21 cellular contexts compared by ENCODE assay signal in the genomic region with DNA sequence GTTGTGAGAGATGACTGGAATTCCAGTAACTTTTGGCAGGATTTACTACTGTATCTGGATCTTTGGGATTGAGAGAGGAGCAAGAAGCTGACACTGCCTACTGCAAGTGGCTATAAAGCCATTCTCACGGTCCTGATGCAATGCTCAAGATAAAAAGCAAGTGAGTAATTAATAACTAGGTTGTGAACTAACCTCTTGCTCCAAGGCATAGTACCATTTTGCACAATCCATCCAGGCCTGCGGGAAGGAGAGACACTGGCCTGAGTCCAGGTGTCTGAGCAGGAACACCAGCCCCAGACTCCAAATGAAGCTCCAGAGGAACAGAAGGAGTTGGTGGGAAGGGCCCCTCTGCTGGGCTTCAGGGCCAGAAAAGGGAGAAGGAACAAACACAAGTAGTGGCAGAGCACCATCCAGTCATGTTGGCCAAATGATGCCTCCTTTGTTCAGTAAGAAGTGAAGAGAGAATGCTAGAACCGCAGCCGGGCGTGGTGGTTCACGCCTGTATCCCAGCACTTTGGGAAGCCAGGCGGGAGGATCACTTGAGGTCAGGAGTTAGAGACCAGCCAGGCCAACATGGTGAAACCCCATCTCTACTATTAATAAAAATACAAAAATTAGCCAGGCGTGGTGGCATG.
"Had no signal": no experiment of that assay in that cellular context is flagged by ENCODE, and none has a peak within 500 bp of the region (broad histone marks: within the 10 kb centered on the region; RNA-seq: fewer than 3 reads in every experiment).

No MANE protein-coding gene starts in this region.

- DNase-seq: activated CD8-positive, alpha-beta memory T cell treated with anti-CD3 and anti-CD28 coated beads for 24 hours; activated CD8-positive, alpha-beta memory T cell treated with anti-CD3 and anti-CD28 coated beads, Interleukin-2, amount 50 U/mL, for 48 hours; activated gamma-delta T cell; activated T-cell treated with anti-CD3 and anti-CD28 coated beads, Interleukin-2, amount 50 U/mL, for 72 hours; adrenal gland; foreskin melanocyte; glutamatergic neuron; hippocampal formation; islet precursor cell; retina; stimulated activated naive CD8-positive, alpha-beta T cell treated with anti-CD3 and anti-CD28 coated beads, Interleukin-15, Interleukin-2, amounts not matched to agents 100 U/mL and 50 U/mL, for 24 hours; substantia nigra; T1000; uterus had no signal

- H3K4me3 Mint-ChIP-seq: activated naive CD4-positive, alpha-beta T cell treated with anti-CD3 and anti-CD28 coated beads, Interleukin-2, amount 50 U/mL, for 24 hours; activated T-cell treated with anti-CD3 and anti-CD28 coated beads, Interleukin-2, amount 50 U/mL, for 72 hours; dendritic cell treated with granulocyte-macrophage colony-stimulating factor and Interleukin-4, amounts not matched to agents 40 ng/mL and 50 ng/mL, for 4 days had no signal

- H3K4me1 Mint-ChIP-seq: activated naive CD4-positive, alpha-beta T cell treated with anti-CD3 and anti-CD28 coated beads, Interleukin-2, amount 50 U/mL, for 24 hours had no signal

- H3K36me3 ChIP-seq: adrenal gland, neutrophil, tibial artery, uterus had no signal

- ATAC-seq: activated CD4-positive, CD25-positive, alpha-beta regulatory T cell treated with anti-CD3 and anti-CD28 coated beads, Interleukin-2, amount 50 U/mL, for 24 hours; activated T-cell treated with anti-CD3 and anti-CD28 coated beads, Interleukin-2, amount 50 U/mL, for 72 hours; stimulated activated naive CD8-positive, alpha-beta T cell treated with anti-CD3 and anti-CD28 coated beads, Interleukin-15, Interleukin-2, amounts not matched to agents 100 U/mL and 50 U/mL, for 24 hours had no signal

- FAIRE-seq: bronchial epithelial cell had no signal

- H3K36me3 Mint-ChIP-seq: activated naive CD4-positive, alpha-beta T cell treated with anti-CD3 and anti-CD28 coated beads, Interleukin-2, amount 50 U/mL, for 24 hours had no signal

- H3K4me3 ChIP-seq: adrenal gland, tibial artery, uterus had no signal

- H3K4me1 ChIP-seq: adrenal gland, tibial artery, uterus had no signal

- H3K27me3 ChIP-seq: adrenal gland, tibial artery, uterus had no signal

- H3K27ac Mint-ChIP-seq: activated T-cell treated with anti-CD3 and anti-CD28 coated beads, Interleukin-2, amount 50 U/mL, for 72 hours; dendritic cell treated with granulocyte-macrophage colony-stimulating factor and Interleukin-4, amounts not matched to agents 40 ng/mL and 50 ng/mL, for 4 days had no signal

- H3K9me3 ChIP-seq: adrenal gland, neutrophil, tibial artery, uterus had no signal

- H3K9me3 Mint-ChIP-seq: activated naive CD4-positive, alpha-beta T cell treated with anti-CD3 and anti-CD28 coated beads, Interleukin-2, amount 50 U/mL, for 24 hours; activated T-cell treated with anti-CD3 and anti-CD28 coated beads, Interleukin-2, amount 50 U/mL, for 72 hours; dendritic cell treated with granulocyte-macrophage colony-stimulating factor and Interleukin-4, amounts not matched to agents 40 ng/mL and 50 ng/mL, for 4 days had no signal

- H3K27ac ChIP-seq: adrenal gland, epithelial cell of prostate, neutrophil, tibial artery, uterus had no signal
